In the genomic region with DNA sequence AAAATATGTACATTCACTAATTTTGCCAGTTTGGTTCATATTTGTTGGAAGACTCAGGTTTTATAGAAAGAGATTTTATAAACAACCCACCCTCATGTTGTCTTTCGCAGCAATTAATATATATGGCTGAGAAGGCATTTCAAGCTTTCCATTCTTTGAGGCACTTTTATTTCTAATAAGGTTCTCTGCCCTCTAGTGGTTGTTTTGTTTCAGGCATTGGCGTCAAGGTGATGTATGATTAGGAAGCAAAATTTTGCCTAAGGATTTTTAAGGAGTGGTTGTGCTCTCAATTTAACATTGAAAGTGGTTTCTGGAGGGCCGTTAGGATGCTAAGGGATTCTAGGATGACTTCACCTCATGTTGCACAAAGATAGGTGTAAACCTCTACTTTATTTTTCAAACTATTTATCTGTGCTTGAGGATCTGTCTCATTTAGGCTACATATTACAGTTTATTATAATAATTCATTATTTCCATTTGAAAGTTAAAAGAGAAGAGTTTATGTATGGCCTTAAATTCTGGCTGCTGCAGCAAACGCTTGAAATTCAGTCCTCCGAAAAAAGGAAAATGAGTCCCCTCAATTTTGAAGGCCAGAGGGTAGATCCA, we compare ENCODE assay signal across 9 cellular contexts. TPM values are rescaled to one million over a fixed set of nuclear protein-coding genes. Genes with fewer than 3 reads are reported as not detected.
A peak's percentile ranks its signal among the peaks of the same experiment; 100 is the strongest.
DNase-seq lines count a peak whose midpoint lies in the region; ATAC-seq and TF ChIP-seq lines count a peak whose summit lies in the region.
"Had no signal": no experiment of that assay in that cellular context is flagged by ENCODE, and none has a peak within 500 bp of the region (broad histone marks: within the 10 kb centered on the region; RNA-seq: fewer than 3 reads in every experiment).

No MANE protein-coding gene starts in this region.

- H3K4me3 ChIP-seq in fibroblast of lung (replicated peaks in 1 of 4; ENCODE audit: control extremely low read depth in 1 of 4, insufficient read depth in 1 of 4, low read depth in 3 of 4, low read length in 4 of 4) (no peak overlapping the region), retinal pigment epithelial cell (ENCODE audit: low read length) (no peak overlapping the region)

- no peak for ATAC-seq in GM21515 (IDR thresholded peaks at IDR 0.05; ENCODE audit: unreplicated experiment)

- POLR2A ChIA-PET in activated CD4-positive, alpha-beta T cell treated with anti-CD3 and anti-CD28 coated beads, Interleukin-2, amount 10 ng/mL, durations not matched to agents 7 days and 5 days (lab: Charles Lee) = no interaction called here

- H3K36me3 Mint-ChIP-seq in activated CD4-positive, alpha-beta T cell treated with anti-CD3 and anti-CD28 coated beads, Interleukin-2, amount 10 ng/mL, durations not matched to agents 7 days and 5 days (ENCODE audit: low read depth) = no peaks in the 10 kb centered on the region
- H3K36me3 Mint-ChIP-seq: activated naive CD4-positive, alpha-beta T cell treated with anti-CD3 and anti-CD28 coated beads, Interleukin-2, amount 50 U/mL, for 24 hours had no signal

- H3K27ac ChIP-seq in fibroblast of lung (ENCODE audit: insufficient read depth, low read length) = no peak overlapping the region

- CTCF ChIA-PET in activated CD4-positive, alpha-beta T cell treated with anti-CD3 and anti-CD28 coated beads, Interleukin-2, amount 10 ng/mL, durations not matched to agents 7 days and 5 days (lab: Charles Lee) = no interaction called here

- no peaks in the 10 kb centered on the region for H3K79me2 ChIP-seq in fibroblast of lung (ENCODE audit: control insufficient read depth, insufficient read depth, low read length)

- H3K27ac Mint-ChIP-seq in activated CD4-positive, alpha-beta T cell treated with anti-CD3 and anti-CD28 coated beads, Interleukin-2, amount 10 ng/mL, durations not matched to agents 7 days and 5 days = no peak overlapping the region
- H3K27ac Mint-ChIP-seq: activated naive CD4-positive, alpha-beta T cell treated with anti-CD3 and anti-CD28 coated beads, Interleukin-2, amount 50 U/mL, for 24 hours had no signal

- H4K20me1 ChIP-seq in fibroblast of lung (ENCODE audit: control insufficient read depth, extremely low read depth, insufficient read depth, low read length) = no peaks in the 10 kb centered on the region

- H3K27me3 ChIP-seq in fibroblast of lung (ENCODE audit: control insufficient read depth, insufficient read depth, low read length) = no peaks in the 10 kb centered on the region

- H3K27me3 Mint-ChIP-seq in activated CD4-positive, alpha-beta T cell treated with anti-CD3 and anti-CD28 coated beads, Interleukin-2, amount 10 ng/mL, durations not matched to agents 7 days and 5 days = no peaks in the 10 kb centered on the region

- no peaks in the 10 kb centered on the region for H3K36me3 ChIP-seq in fibroblast of lung (ENCODE audit: control insufficient read depth, insufficient read depth, low read length)

- no peaks in the 10 kb centered on the region for H3K4me1 ChIP-seq in fibroblast of lung (ENCODE audit: control insufficient read depth, extremely low read depth, insufficient read depth, low read length)

- H3K9me3 Mint-ChIP-seq in activated CD4-positive, alpha-beta T cell treated with anti-CD3 and anti-CD28 coated beads, Interleukin-2, amount 10 ng/mL, durations not matched to agents 7 days and 5 days = no peaks in the 10 kb centered on the region

- TF ChIP-seq CTCF in fibroblast of lung (conservative IDR thresholded peaks at IDR 0.05 in 1 of 2, IDR thresholded peaks at IDR 0.05 in 1 of 2; ENCODE audit: low read depth in 1 of 2, low read length in 2 of 2) (peak; percentile 65 to 87), retinal pigment epithelial cell (conservative IDR thresholded peaks at IDR 0.05; ENCODE audit: low read depth, low read length) (peak; percentile 85)

- H3K4me3 Mint-ChIP-seq in activated CD4-positive, alpha-beta T cell treated with anti-CD3 and anti-CD28 coated beads, Interleukin-2, amount 10 ng/mL, durations not matched to agents 7 days and 5 days = no peak overlapping the region
- H3K4me3 Mint-ChIP-seq: activated naive CD4-positive, alpha-beta T cell treated with anti-CD3 and anti-CD28 coated beads, Interleukin-2, amount 50 U/mL, for 24 hours had no signal

- H3K4me2 ChIP-seq in fibroblast of lung (ENCODE audit: extremely low read depth, insufficient read depth, low read length) = no peak overlapping the region

- H2AFZ ChIP-seq in fibroblast of lung (ENCODE audit: low read length) = no peak overlapping the region

- no peak overlapping the region for H3K9ac ChIP-seq in fibroblast of lung (ENCODE audit: insufficient read depth, low read length)

- DNase-seq in activated CD4-positive, alpha-beta T cell treated with anti-CD3 and anti-CD28 coated beads, Interleukin-2, amount 10 ng/mL, durations not matched to agents 7 days and 5 days = peak; percentile 10
- DNase-seq in activated CD4-positive, alpha-beta T cell treated with anti-CD3 and anti-CD28 coated beads for 4 hours = no peak
- DNase-seq in KG1 (lab: John Stamatoyannopoulos, UW) (peak; percentile 10), RPMI8226 (peak; percentile 34), fibroblast of lung (ENCODE audit: low read depth in 2 of 2) (peak; percentile 8 to 40), retinal pigment epithelial cell (ENCODE audit: low read depth) (peak; percentile 9), GM19240 (ENCODE audit: insufficient read length, low spot score) (no peak)

- no peaks in the 10 kb centered on the region for H3K4me1 Mint-ChIP-seq in activated CD4-positive, alpha-beta T cell treated with anti-CD3 and anti-CD28 coated beads, Interleukin-2, amount 10 ng/mL, durations not matched to agents 7 days and 5 days
- H3K4me1 Mint-ChIP-seq: activated naive CD4-positive, alpha-beta T cell treated with anti-CD3 and anti-CD28 coated beads, Interleukin-2, amount 50 U/mL, for 24 hours had no signal

- H3K9me3 ChIP-seq in fibroblast of lung (ENCODE audit: control insufficient read depth, insufficient read depth, low read depth, low read length) = no peaks in the 10 kb centered on the region

RNA-seq across cellular contexts. Expression of gene OXGR1, which starts 35.9 kb away (rescaled TPM):
- total RNA-seq in activated CD4-positive, alpha-beta T cell treated with anti-CD3 and anti-CD28 coated beads, Interleukin-2, amount 10 ng/mL, durations not matched to agents 7 days and 5 days = not detected
- total RNA-seq in fibroblast of lung = not detected in 2 replicates
- polyA plus RNA-seq in fibroblast of lung = not detected in 2 replicates
- polyA plus RNA-seq in fibroblast of lung (2012) = not detected in 2 replicates
- polyA minus RNA-seq in fibroblast of lung (ENCODE audit: low replicate concordance) = not detected in 2 replicates

Comparison
In these comparisons a context has a peak if more than half of its experiments do, and no peak if none do; other contexts are left out.
1. DNase-seq: peak in activated CD4-positive, alpha-beta T cell treated with anti-CD3 and anti-CD28 coated beads, Interleukin-2, amount 10 ng/mL, durations not matched to agents 7 days and 5 days (single experiment), KG1 (single experiment), RPMI8226 (single experiment), fibroblast of lung (2 of 2) and retinal pigment epithelial cell (single experiment); none in activated CD4-positive, alpha-beta T cell treated with anti-CD3 and anti-CD28 coated beads for 4 hours (0 of 2) and GM19240 (single experiment).